21 cellular contexts compared by ENCODE assay signal in genomic region chrX:95884196-95884595, GRCh38.
DNase-seq lines count a peak whose midpoint lies in the region; ATAC-seq and TF ChIP-seq lines count a peak whose summit lies in the region.
"Had no signal": no experiment of that assay in that cellular context is flagged by ENCODE, and none has a peak within 500 bp of the region (broad histone marks: within the 10 kb centered on the region; RNA-seq: fewer than 3 reads in every experiment).

No MANE protein-coding gene starts in this region.

- H3K4me2 ChIP-seq in hepatocyte (no peak overlapping the region), smooth muscle cell (no peak overlapping the region)
- H3K4me2 ChIP-seq: BLaER1 had no signal

- no peaks in the 10 kb centered on the region for H3K27me3 Mint-ChIP-seq in activated CD8-positive, alpha-beta T cell treated with anti-CD3 and anti-CD28 coated beads for 36 hours

- POLR2A ChIA-PET in activated CD8-positive, alpha-beta T cell treated with anti-CD3 and anti-CD28 coated beads for 36 hours (lab: Charles Lee): no interaction called here

- WGBS in hepatocyte (ENCODE audit: low lambda C conversion rate, missing lambda C conversion rate): 46% methylated on average over 2 of the region's 2 CpGs
- WGBS in smooth muscle cell (ENCODE audit: low lambda C conversion rate): 88% methylated on average over 2 of the region's 2 CpGs

- DNase-seq in Right ventricle myocardium inferior (ENCODE audit: missing footprints): no peak
- DNase-seq in right atrium auricular region (ENCODE audit: low spot score): no peak
- DNase-seq in brain pericyte (ENCODE audit: low read depth, low spot score): peak; percentile 18
- no peak for DNase-seq in hepatocyte (ENCODE audit: low spot score)
- DNase-seq in smooth muscle cell (lab: John Stamatoyannopoulos, UW; ENCODE audit: unreplicated experiment): no peak
- no peak for DNase-seq in activated CD8-positive, alpha-beta T cell treated with anti-CD3 and anti-CD28 coated beads for 36 hours
- DNase-seq in WERI-Rb-1: no peak
- no peak for DNase-seq in NCI-H69 (lab: John Stamatoyannopoulos, UW)
- DNase-seq: activated CD4-positive, alpha-beta T cell treated with anti-CD3 and anti-CD28 coated beads, Interleukin-2, amount 50 U/mL, for 1 hour; activated effector memory CD4-positive, alpha-beta T cell treated with anti-CD3 and anti-CD28 coated beads, Interleukin-2, amount 50 U/mL, for 16 hours; brain microvascular endothelial cell; cortex of kidney; EL; foreskin melanocyte; hypothalamus; lower lobe of right lung; NCI-H1105 treated with DMSO at 0.1 percent for 48 hours; NCI-H524; stimulated activated CD4-positive, alpha-beta T cell treated with anti-CD3 and anti-CD28 coated beads, Interleukin-15, amount 100 ng/mL, for 24 hours had no signal

- intact Hi-C loops in Right ventricle myocardium inferior (cut with DNase I): no loop called here
- intact Hi-C loops in activated CD8-positive, alpha-beta T cell treated with anti-CD3 and anti-CD28 coated beads for 36 hours (cut with micrococcal nuclease): no loop called here

- H3K4me1 Mint-ChIP-seq in activated CD8-positive, alpha-beta T cell treated with anti-CD3 and anti-CD28 coated beads for 36 hours (ENCODE audit: low read depth): no peaks in the 10 kb centered on the region

- H3K4me3 Mint-ChIP-seq in activated CD8-positive, alpha-beta T cell treated with anti-CD3 and anti-CD28 coated beads for 36 hours: no peak overlapping the region

- H3K27me3 ChIP-seq in right atrium auricular region (no peaks in the 10 kb centered on the region), hepatocyte (no peaks in the 10 kb centered on the region), smooth muscle cell (ENCODE audit: low read depth) (no peaks in the 10 kb centered on the region), WERI-Rb-1 (ENCODE audit: insufficient read depth, low read depth, severe bottlenecking) (peaks cover 35% of the 10 kb centered on the region)
- H3K27me3 ChIP-seq: brain microvascular endothelial cell had no signal

- H3K9me3 Mint-ChIP-seq in activated CD8-positive, alpha-beta T cell treated with anti-CD3 and anti-CD28 coated beads for 36 hours: peaks cover 4% of the 10 kb centered on the region

- no peak overlapping the region for H3K9ac ChIP-seq in smooth muscle cell (ENCODE audit: low read depth)
- H3K9ac ChIP-seq: BLaER1 had no signal

- H3K36me3 Mint-ChIP-seq in activated CD8-positive, alpha-beta T cell treated with anti-CD3 and anti-CD28 coated beads for 36 hours (ENCODE audit: low read depth): no peaks in the 10 kb centered on the region

- CTCF ChIA-PET in activated CD8-positive, alpha-beta T cell treated with anti-CD3 and anti-CD28 coated beads for 36 hours (lab: Charles Lee): no interaction called here

- H3K36me3 ChIP-seq in right atrium auricular region (no peaks in the 10 kb centered on the region), hepatocyte (replicated peaks; ENCODE audit: insufficient read depth, low read depth) (no peaks in the 10 kb centered on the region), smooth muscle cell (ENCODE audit: low read depth) (no peaks in the 10 kb centered on the region), WERI-Rb-1 (no peaks in the 10 kb centered on the region)
- H3K36me3 ChIP-seq: BLaER1, brain microvascular endothelial cell, lower lobe of right lung had no signal

- H4K20me1 ChIP-seq in hepatocyte (ENCODE audit: insufficient read depth, poor library complexity, severe bottlenecking) (no peaks in the 10 kb centered on the region), smooth muscle cell (ENCODE audit: low read depth) (no peaks in the 10 kb centered on the region)
- H4K20me1 ChIP-seq: BLaER1 had no signal

- H3K27ac Mint-ChIP-seq in activated CD8-positive, alpha-beta T cell treated with anti-CD3 and anti-CD28 coated beads for 36 hours: no peak overlapping the region

- no peak overlapping the region for H2AFZ ChIP-seq in hepatocyte
- H2AFZ ChIP-seq in smooth muscle cell (ENCODE audit: low read depth): peak overlapping the region; percentile 37

- H3K9me3 ChIP-seq in right atrium auricular region (no peaks in the 10 kb centered on the region), hepatocyte (ENCODE audit: low read depth) (no peaks in the 10 kb centered on the region), smooth muscle cell (replicated peaks; ENCODE audit: low read depth) (peaks cover 4% of the 10 kb centered on the region), WERI-Rb-1 (ENCODE audit: severe bottlenecking) (no peaks in the 10 kb centered on the region)
- H3K9me3 ChIP-seq: BLaER1, lower lobe of right lung had no signal

- ATAC-seq in Right ventricle myocardium inferior: peak; percentile 54
- no peak for ATAC-seq in activated CD8-positive, alpha-beta T cell treated with anti-CD3 and anti-CD28 coated beads for 36 hours

- H3K4me1 ChIP-seq in right atrium auricular region (no peaks in the 10 kb centered on the region), hepatocyte (ENCODE audit: insufficient read depth) (peaks cover 6% of the 10 kb centered on the region), smooth muscle cell (ENCODE audit: low read depth) (no peaks in the 10 kb centered on the region)
- H3K4me1 ChIP-seq: BLaER1, lower lobe of right lung had no signal

- no peaks in the 10 kb centered on the region for H3K79me2 ChIP-seq in hepatocyte
- no peaks in the 10 kb centered on the region for H3K79me2 ChIP-seq in smooth muscle cell (ENCODE audit: low read depth)

- H3K27ac ChIP-seq in right atrium auricular region: no peak overlapping the region
- peak overlapping the region; percentile 72 for H3K27ac ChIP-seq in hepatocyte
- H3K27ac ChIP-seq in smooth muscle cell (ENCODE audit: low read depth): no peak overlapping the region
- H3K27ac ChIP-seq in WERI-Rb-1: no peak overlapping the region
- H3K27ac ChIP-seq: BLaER1, brain microvascular endothelial cell, lower lobe of right lung, SK-N-MC had no signal

- no peaks in the 10 kb centered on the region for H3K9me2 ChIP-seq in hepatocyte (replicated peaks; ENCODE audit: insufficient read depth)

- H3K4me3 ChIP-seq in right atrium auricular region: no peak overlapping the region
- no peak overlapping the region for H3K4me3 ChIP-seq in hepatocyte
- no peak overlapping the region for H3K4me3 ChIP-seq in smooth muscle cell
- no peak overlapping the region for H3K4me3 ChIP-seq in WERI-Rb-1 (ENCODE audit: low read depth, low read length)
- H3K4me3 ChIP-seq: BLaER1, lower lobe of right lung, SK-N-MC had no signal

- TF ChIP-seq CTCF in right atrium auricular region (IDR thresholded peaks at IDR 0.05) (no peak), hepatocyte (IDR thresholded peaks at IDR 0.05; ENCODE audit: poor library complexity) (no peak), smooth muscle cell (IDR thresholded peaks at IDR 0.05; ENCODE audit: borderline replicate concordance, insufficient read depth, poor library complexity, severe bottlenecking) (no peak), WERI-Rb-1 (IDR thresholded peaks at IDR 0.05; ENCODE audit: low read depth, low read length) (no peak)
- no peak for TF ChIP-seq CTCF in activated CD8-positive, alpha-beta T cell treated with anti-CD3 and anti-CD28 coated beads for 36 hours (IDR thresholded peaks at IDR 0.05)

- H3F3A ChIP-seq in smooth muscle cell (ENCODE audit: low read depth): no peaks in the 10 kb centered on the region
